30 cellular contexts compared by ENCODE assay signal in the genomic region with DNA sequence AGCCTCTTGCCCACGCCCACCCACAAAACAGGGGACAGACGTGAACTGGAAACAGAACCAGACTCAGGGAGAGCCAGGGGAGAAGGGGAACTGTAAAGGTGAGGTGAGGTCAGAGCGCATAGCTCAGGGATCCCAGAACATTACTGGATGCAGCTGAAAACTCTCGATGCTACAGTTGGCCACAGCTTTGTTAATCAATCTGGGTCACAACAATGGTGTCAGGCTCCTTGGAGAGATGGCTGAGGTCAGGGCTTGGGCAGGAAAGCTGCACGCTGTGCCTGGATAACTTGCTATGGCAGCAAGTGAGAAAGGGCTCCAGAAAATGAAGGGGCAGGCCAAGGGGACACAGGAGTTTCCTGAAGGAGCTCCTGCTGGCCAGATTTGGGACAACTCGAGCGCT.
"Had no signal": no experiment of that assay in that cellular context is flagged by ENCODE, and none has a peak within 500 bp of the region (broad histone marks: within the 10 kb centered on the region; RNA-seq: fewer than 3 reads in every experiment).

No MANE protein-coding gene starts in this region.

- H3K27me3 ChIP-seq: pancreas, stomach, testis, thyroid gland, transverse colon, uterus had no signal

- H3K27ac Mint-ChIP-seq: immature natural killer cell; mesothelial cell of epicardium; naive B cell; natural killer cell; stimulated activated naive B cell treated with anti-CD40 and anti-IgM and Interleukin-4, amounts not matched to agents 10 μg/mL and 1 μg/mL and 100 μg/mL, for 72 hours had no signal

- H3K36me3 Mint-ChIP-seq: immature natural killer cell; mesothelial cell of epicardium; naive B cell; natural killer cell; stimulated activated naive B cell treated with anti-CD40 and anti-IgM and Interleukin-4, amounts not matched to agents 10 μg/mL and 1 μg/mL and 100 μg/mL, for 72 hours had no signal

- H3K36me3 ChIP-seq: left ventricle myocardium inferior, pancreas, prostate gland, stomach, thyroid gland, transverse colon, uterus had no signal

- H3K9me3 ChIP-seq: pancreas, prostate gland, stomach, testis, thyroid gland, transverse colon, uterus had no signal

- H3K27ac ChIP-seq: left ventricle myocardium inferior, pancreas, prostate gland, skin epidermis, stomach, testis, thyroid gland, transverse colon, uterus had no signal

- H3K4me3 ChIP-seq: left ventricle myocardium inferior, lung, pancreas, prostate gland, skin epidermis, stomach, testis, thyroid gland, transverse colon, uterus had no signal

- H3K4me1 Mint-ChIP-seq: immature natural killer cell; mesothelial cell of epicardium; naive B cell; natural killer cell; stimulated activated naive B cell treated with anti-CD40 and anti-IgM and Interleukin-4, amounts not matched to agents 10 μg/mL and 1 μg/mL and 100 μg/mL, for 72 hours had no signal

- H3K9me3 Mint-ChIP-seq: natural killer cell had no signal

- DNase-seq: hypothalamus; immature natural killer cell; kidney; left colon; left ventricle myocardium inferior; mesendoderm; naive B cell; natural killer cell; nephron progenitor cell; nucleus accumbens; pancreas; posterior cingulate gyrus; retina; right cardiac atrium; stimulated activated CD4-positive, alpha-beta T cell treated with anti-CD3 and anti-CD28 coated beads, Interleukin-12 subunit alpha, Interleukin-12 subunit beta, amount 100 ng/mL, for 4 hours; stimulated activated CD4-positive, alpha-beta T cell treated with anti-CD3 and anti-CD28 coated beads, Interleukin-15, amount 100 ng/mL, for 24 hours; stimulated activated CD4-positive, alpha-beta T cell treated with anti-CD3 and anti-CD28 coated beads, Interleukin-2, amount 100 ng/mL, for 24 hours; stimulated activated CD4-positive, alpha-beta T cell treated with anti-CD3 and anti-CD28 coated beads, Interleukin-4, amount 100 ng/mL, for 1 hour; stimulated activated naive B cell treated with anti-CD40 and anti-IgM and Interleukin-4, amounts not matched to agents 10 μg/mL and 1 μg/mL and 100 μg/mL, for 72 hours; stimulated activated naive CD8-positive, alpha-beta T cell treated with anti-CD3 and anti-CD28 coated beads, Interleukin-15, Interleukin-2, amounts not matched to agents 100 U/mL and 50 U/mL, for 24 hours; stomach; testis; thyroid gland; transverse colon; uterus had no signal

- H3K4me3 Mint-ChIP-seq: immature natural killer cell; mesothelial cell of epicardium; naive B cell; natural killer cell; nephron progenitor cell; stimulated activated naive B cell treated with anti-CD40 and anti-IgM and Interleukin-4, amounts not matched to agents 10 μg/mL and 1 μg/mL and 100 μg/mL, for 72 hours had no signal

- H3K4me1 ChIP-seq: prostate gland, testis, thyroid gland, uterus had no signal

- ATAC-seq: left colon; natural killer cell; pancreas; right cardiac atrium; sciatic nerve; stimulated activated naive B cell treated with anti-CD40 and anti-IgM and Interleukin-4, amounts not matched to agents 10 μg/mL and 1 μg/mL and 100 μg/mL, for 72 hours; stimulated activated naive CD8-positive, alpha-beta T cell treated with anti-CD3 and anti-CD28 coated beads, Interleukin-15, Interleukin-2, amounts not matched to agents 100 U/mL and 50 U/mL, for 24 hours had no signal
